ENCODE assay signal across 1 cellular context in genomic region chr2:27050996-27051901, GRCh38.
TF ChIP-seq lines count a peak whose summit lies in the region.

Gene AGBL5 (plus strand): TSS chr2:27051668. CDS start chr2:27052959, 1,291 bp downstream.

TF ChIP-seq in HEK293, 187 proteins besides CTCF, POLR2A, EP300 and RAD21 (continued from another document and continues in another):
- TF ChIP-seq ZBTB17 (tag by site-specific recombination; IDR thresholded peaks at IDR 0.05) (peak; percentile 67), ZBTB8A (tag by site-specific recombination; IDR thresholded peaks at IDR 0.05) (peak; percentile 35), ZNF24 (tag by site-specific recombination; IDR thresholded peaks at IDR 0.05) (peak; percentile 34; the same call in 1 of the 2 replicates), ZNF692 (tag by site-specific recombination; IDR thresholded peaks at IDR 0.05) (peak; percentile 49; the same call in 1 of the 2 replicates), ZNF112 (tag by site-specific recombination; IDR thresholded peaks at IDR 0.05) (no peak), MYNN (tag by site-specific recombination; IDR thresholded peaks at IDR 0.05; ENCODE audit: borderline replicate concordance) (no peak), ZXDB (tag by site-specific recombination; IDR thresholded peaks at IDR 0.05) (peak; percentile 86), ZBTB11 (tag by site-specific recombination; conservative IDR thresholded peaks at IDR 0.05; ENCODE audit: low read depth) (peak; percentile 82), ZBTB1 (tag by site-specific recombination; IDR thresholded peaks at IDR 0.05) (no peak), SP2 (tag by site-specific recombination; IDR thresholded peaks at IDR 0.05) (peak; percentile 84), PBX3 (CRISPR knock-in tag; IDR thresholded peaks at IDR 0.05) (peak; percentile 26), ZNF629 (tag by site-specific recombination; IDR thresholded peaks at IDR 0.05) (peak; percentile 71), ZNF398 (tag by site-specific recombination; IDR thresholded peaks at IDR 0.05) (peak; percentile 99), ZBTB48 (tag by site-specific recombination; IDR thresholded peaks at IDR 0.05) (peak; percentile 84), ZFP37 (tag by site-specific recombination; IDR thresholded peaks at IDR 0.05) (peak; percentile 88), ZNF501 (tag by site-specific recombination; IDR thresholded peaks at IDR 0.05) (peak; percentile 79; the same call in 1 of the 2 replicates), ZEB2 (tag by site-specific recombination; IDR thresholded peaks at IDR 0.05) (peak; percentile 96), ZBTB26 (tag by site-specific recombination; optimal IDR thresholded peaks at IDR 0.05) (peak; percentile 35), ZBTB7A (tag by site-specific recombination; IDR thresholded peaks at IDR 0.05; ENCODE audit: low read depth) (0 out of 2 replicates have a peak, but pooled peaks have one; percentile 53), MZF1 (tag by site-specific recombination; IDR thresholded peaks at IDR 0.05; ENCODE audit: borderline replicate concordance) (peak; percentile 66; the same call in 1 of the 2 replicates), ZNF776 (tag by site-specific recombination; IDR thresholded peaks at IDR 0.05; ENCODE audit: borderline replicate concordance) (no peak), ZNF513 (tag by site-specific recombination; IDR thresholded peaks at IDR 0.05) (peak; percentile 49; the same call in 1 of the 2 replicates), ZNF645 (tag by site-specific recombination; IDR thresholded peaks at IDR 0.05) (no peak), ZNF311 (tag by site-specific recombination; IDR thresholded peaks at IDR 0.05; ENCODE audit: borderline replicate concordance) (no peak), PRDM4 (tag by site-specific recombination; IDR thresholded peaks at IDR 0.05) (0 out of 2 replicates have a peak, but pooled peaks have one; percentile 9), HIC1 (tag by site-specific recombination; IDR thresholded peaks at IDR 0.05) (peak; percentile 67; the same call in 1 of the 2 replicates), ZSCAN30 (tag by site-specific recombination; IDR thresholded peaks at IDR 0.05) (peak; percentile 63), ZNF707 (tag by site-specific recombination; IDR thresholded peaks at IDR 0.05) (no peak), ZNF530 (tag by site-specific recombination; IDR thresholded peaks at IDR 0.05; ENCODE audit: low read depth) (no peak), ZFP69B (tag by site-specific recombination; IDR thresholded peaks at IDR 0.05) (peak; percentile 45), KLF7 (tag by site-specific recombination; IDR thresholded peaks at IDR 0.05; ENCODE audit: borderline replicate concordance) (no peak), HOXA7 (CRISPR knock-in tag; IDR thresholded peaks at IDR 0.05; ENCODE audit: borderline replicate concordance) (peak; percentile 17; the same call in 1 of the 2 replicates), PRDM10 (tag by site-specific recombination; IDR thresholded peaks at IDR 0.05) (peak; percentile 24), ZNF138 (tag by site-specific recombination; IDR thresholded peaks at IDR 0.05; ENCODE audit: borderline replicate concordance) (no peak), SETDB1 (IDR thresholded peaks at IDR 0.05; ENCODE audit: insufficient read length, low read length) (peak; percentile 55), ZNF2 (tag by site-specific recombination; IDR thresholded peaks at IDR 0.05) (peak; percentile 86), ZNF664 (tag by site-specific recombination; IDR thresholded peaks at IDR 0.05) (peak; percentile 19; the same call in 1 of the 2 replicates)
